In genomic region chr12:124740691-124741137, GRCh38 we compare ENCODE assay signal across 9 cellular contexts.
A peak's percentile ranks its signal among the peaks of the same experiment; 100 is the strongest.
DNase-seq lines count a peak whose midpoint lies in the region; ATAC-seq and TF ChIP-seq lines count a peak whose summit lies in the region.
"Had no signal": no experiment of that assay in that cellular context is flagged by ENCODE, and none has a peak within 500 bp of the region (broad histone marks: within the 10 kb centered on the region; RNA-seq: fewer than 3 reads in every experiment).

No MANE protein-coding gene starts in this region.

- CTCF ChIA-PET in IMR-90 (lab: Yijun Ruan, JAX), result interaction anchor here (0.8 to 2.9 kb wide), 3 partner anchors 20 to 222 kb away, joined by 3 to 13 read pairs (median 4); no protein-coding TSS in a partner anchor

- H4K8ac ChIP-seq in IMR-90 (ENCODE audit: low read depth in 2 of 2, low read length in 2 of 2), result no peak overlapping the region

- no peak overlapping the region for H4K5ac ChIP-seq in IMR-90 (ENCODE audit: low read depth, low read length)

- no peak overlapping the region for H3K4me3 Mint-ChIP-seq in endothelial cell (ENCODE audit: unreplicated experiment)
- H3K4me3 Mint-ChIP-seq: WTC11 had no signal

- BruUV-seq in IMR-90 (replicated peaks; lab: Mats Ljungman, UMichigan), result no TSS peak

- H3K4ac ChIP-seq in IMR-90 (ENCODE audit: low read depth, low read length), result peak overlapping the region; percentile 58

- no peak overlapping the region for H3K27ac ChIP-seq in IMR-90 (ENCODE audit: insufficient read depth, low read length)

- H3K9ac ChIP-seq in IMR-90 (ENCODE audit: low read depth, low read length), result no peak overlapping the region

- peaks cover 9% of the 10 kb centered on the region for H3K27me3 Mint-ChIP-seq in endothelial cell (ENCODE audit: unreplicated experiment)

- no peak; the same call in 1 of the 2 replicates for TF ChIP-seq RAD21 in IMR-90 (IDR thresholded peaks at IDR 0.05; ENCODE audit: low read length)

- H2BK5ac ChIP-seq in IMR-90 (ENCODE audit: low read depth, low read length, poor library complexity, severe bottlenecking), result no peak overlapping the region

- no peaks in the 10 kb centered on the region for H3K9me1 ChIP-seq in IMR-90 (ENCODE audit: insufficient read depth, low read length)

- H3K79me1 ChIP-seq in IMR-90 (ENCODE audit: low read depth in 1 of 2, low read length in 2 of 2), result no peaks in the 10 kb centered on the region

- DNase-seq in CD1c-positive myeloid dendritic cell (ENCODE audit: extremely low spot score) (peak; percentile 79), IMR-90 (peak; percentile 66), choroid plexus epithelial cell (ENCODE audit: low read depth) (peak; percentile 43), myocyte (ENCODE audit: low read depth) (peak; percentile 91), endothelial cell (ENCODE audit: low spot score) (no peak), NCI-H1417 (lab: John Stamatoyannopoulos, UW) (no peak), NCI-H1436 (lab: John Stamatoyannopoulos, UW) (no peak)

- H4K20me1 ChIP-seq in IMR-90 (ENCODE audit: insufficient read depth, low read length), result no peaks in the 10 kb centered on the region; the same call in 1 of the 2 replicates

- no peaks in the 10 kb centered on the region for H3K27me3 ChIP-seq in IMR-90 (ENCODE audit: control insufficient read depth, insufficient read depth, low read length)

- H3K4me2 ChIP-seq in IMR-90 (ENCODE audit: low read depth, low read length), result no peak overlapping the region

- dilution Hi-C loops in IMR-90 (cut with HindIII; ENCODE audit: low sequenced_read_pairs, unreplicated experiment), result no loop called here

- peak overlapping the region; percentile 12; the same call in 1 of the 2 replicates for H3K23ac ChIP-seq in IMR-90 (ENCODE audit: low read depth, low read length)

- H2AK9ac ChIP-seq in IMR-90 (replicated peaks; ENCODE audit: low read depth, low read length, poor library complexity), result peak overlapping the region; percentile 7

- ATAC-seq in IMR-90 (ENCODE audit: low read depth), result peak; percentile 21; the same call in 1 of the 2 replicates
- ATAC-seq in HG02571 (IDR thresholded peaks at IDR 0.05; ENCODE audit: unreplicated experiment), result no peak
- ATAC-seq: WTC11 had no signal

- H3K14ac ChIP-seq in IMR-90 (replicated peaks; ENCODE audit: low read depth, low read length), result 0 out of 2 replicates have a peak overlapping the region, but pooled peaks have one; percentile 6

- H2AFZ ChIP-seq in IMR-90 (replicated peaks; ENCODE audit: low read length, poor library complexity), result peak overlapping the region; percentile 52

- peak overlapping the region; percentile 43; the same call in 1 of the 2 replicates for H4K91ac ChIP-seq in IMR-90 (ENCODE audit: insufficient read depth, low read depth, low read length)

- peaks cover 21% of the 10 kb centered on the region for H3K4me1 Mint-ChIP-seq in endothelial cell (ENCODE audit: unreplicated experiment)

- in situ Hi-C loops in IMR-90 (cut with MboI; ENCODE audit: low sequenced_read_pairs), result no loop called here

- POLR2A ChIA-PET in IMR-90 (lab: Charles Lee; ENCODE audit: unreplicated experiment), result no interaction called here

- H3K36me3 Mint-ChIP-seq in endothelial cell (ENCODE audit: low read depth, unreplicated experiment), result peaks cover 4% of the 10 kb centered on the region
- H3K36me3 Mint-ChIP-seq: WTC11 had no signal

- 33% methylated on average over 3 of the region's 11 CpGs; no CpG with 5 or more reads in 1 of the 2 experiments for WGBS in IMR-90 (ENCODE audit: extremely low coverage in 2 of 2, insufficient read length in 1 of 2), 2 experiments

- H2BK20ac ChIP-seq in IMR-90 (ENCODE audit: low read depth, low read length), result peak overlapping the region; percentile 38; the same call in 1 of the 2 replicates

- TF ChIP-seq CTCF in IMR-90 (conservative IDR thresholded peaks at IDR 0.05; ENCODE audit: low read depth, low read length), result 0 out of 2 replicates have a peak, but pooled peaks have one; percentile 19
- TF ChIP-seq CTCF in choroid plexus epithelial cell (conservative IDR thresholded peaks at IDR 0.05; ENCODE audit: low read depth, low read length), result peak; percentile 18
- TF ChIP-seq CTCF in endothelial cell (IDR thresholded peaks at IDR 0.05; ENCODE audit: unreplicated experiment), result no peak

- no peak overlapping the region for H3K56ac ChIP-seq in IMR-90 (ENCODE audit: extremely low read depth, insufficient read depth, low read length)

- TF ChIP-seq POLR2A in IMR-90 (IDR thresholded peaks at IDR 0.05; ENCODE audit: low read depth, low read length), result no peak

- no peaks in the 10 kb centered on the region for H3K9me3 Mint-ChIP-seq in endothelial cell (ENCODE audit: unreplicated experiment)
- H3K9me3 Mint-ChIP-seq: WTC11 had no signal

- H2BK120ac ChIP-seq in IMR-90 (ENCODE audit: low read depth, low read length), result peak overlapping the region; percentile 42; the same call in 1 of the 2 replicates

- intact Hi-C loops in IMR-90 (cut with micrococcal nuclease), result no loop called here

- H3K4me3 ChIP-seq in IMR-90 (ENCODE audit: insufficient read depth, low read depth, low read length) (no peak overlapping the region), choroid plexus epithelial cell (ENCODE audit: low read depth, low read length) (no peak overlapping the region)

- H2BK15ac ChIP-seq in IMR-90 (ENCODE audit: low read depth, low read length), result peak overlapping the region; percentile 43; the same call in 1 of the 3 replicates

- no peaks in the 10 kb centered on the region for H3K36me3 ChIP-seq in IMR-90 (ENCODE audit: control insufficient read depth, insufficient read depth, low read length)

- no peak overlapping the region for H3K27ac Mint-ChIP-seq in endothelial cell (ENCODE audit: unreplicated experiment)
- H3K27ac Mint-ChIP-seq: WTC11 had no signal

- peaks cover 10% of the 10 kb centered on the region for H3K4me1 ChIP-seq in IMR-90 (ENCODE audit: control insufficient read depth, insufficient read depth, low read length)

- H3K9me3 ChIP-seq in IMR-90 (ENCODE audit: control insufficient read depth, insufficient read depth, low read length), result peaks cover 7% of the 10 kb centered on the region

- peak overlapping the region; percentile 31; the same call in 1 of the 2 replicates for H3K18ac ChIP-seq in IMR-90 (ENCODE audit: low read depth, low read length)

- H2AK5ac ChIP-seq in IMR-90 (ENCODE audit: low read depth, low read length), result 0 out of 2 replicates have a peak overlapping the region, but pooled peaks have one; percentile 78

TF ChIP-seq in IMR-90, 13 proteins besides CTCF, POLR2A, EP300 and RAD21:
- TF ChIP-seq FOS (IDR thresholded peaks at IDR 0.05; ENCODE audit: low read depth, low read length), result 0 out of 2 replicates have a peak, but pooled peaks have one; percentile 25
- TF ChIP-seq SMC3 (IDR thresholded peaks at IDR 0.05; ENCODE audit: low read depth, low read length), result no peak
TF ChIP-seq in IMR-90: peak in this region for 1.

Comparison
In these comparisons a context has a peak if more than half of its experiments do, and no peak if none do; other contexts are left out.
1. DNase-seq: peak in CD1c-positive myeloid dendritic cell (single experiment), IMR-90 (single experiment), choroid plexus epithelial cell (single experiment) and myocyte (single experiment); none in endothelial cell (single experiment), NCI-H1417 (0 of 3) and NCI-H1436 (single experiment).